In the genomic region with DNA sequence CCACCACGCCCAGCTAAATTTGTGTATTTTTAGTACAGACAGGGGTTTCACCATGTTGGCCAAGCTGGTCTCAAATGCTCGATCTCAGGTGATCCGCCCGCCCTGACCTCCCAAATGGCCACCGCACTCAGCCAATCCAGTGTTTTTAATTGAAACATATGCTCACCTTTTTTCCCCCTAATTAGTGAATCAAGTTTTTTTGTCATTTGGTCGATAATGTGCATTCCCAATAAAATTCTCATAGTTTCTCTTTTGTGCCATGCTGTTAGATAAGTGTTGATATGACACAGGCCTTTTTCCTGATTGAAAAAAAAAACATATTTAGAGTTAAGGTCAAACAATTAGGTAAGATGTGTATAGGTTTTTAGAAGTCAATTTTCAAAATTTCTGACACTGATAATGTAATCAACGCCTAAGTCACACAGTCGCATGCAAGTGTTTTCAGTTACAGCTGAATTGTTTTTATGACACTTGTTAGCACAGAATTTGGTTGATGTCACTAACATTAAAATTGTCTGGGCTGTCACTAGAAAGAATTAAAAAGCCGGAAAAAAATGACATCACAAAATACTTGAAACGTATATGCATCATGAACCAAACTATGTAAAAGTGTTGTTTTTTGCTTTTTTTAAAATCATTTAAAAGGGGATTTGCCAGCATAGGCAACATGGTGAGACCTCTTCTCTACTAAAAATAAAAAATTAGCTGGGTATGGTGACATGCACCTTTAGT, we compare ENCODE assay signal across 1 cellular context.
TF ChIP-seq lines count a peak whose summit lies in the region.

No MANE protein-coding gene starts in this region.

TF ChIP-seq in WTC11, 78 proteins besides CTCF, POLR2A, EP300 and RAD21 (continued from another document):
- TF ChIP-seq ZMAT4 (CRISPR knock-in tag; IDR thresholded peaks at IDR 0.05) (no peak), ZNF121 (CRISPR knock-in tag; IDR thresholded peaks at IDR 0.05) (no peak), RELA (CRISPR knock-in tag; IDR thresholded peaks at IDR 0.05; ENCODE audit: borderline replicate concordance) (no peak), FOXJ3 (CRISPR knock-in tag; IDR thresholded peaks at IDR 0.05; ENCODE audit: borderline replicate concordance) (no peak), GRHL2 (CRISPR knock-in tag; IDR thresholded peaks at IDR 0.05; ENCODE audit: insufficient replicate concordance, severe bottlenecking) (no peak), MXD4 (CRISPR knock-in tag; IDR thresholded peaks at IDR 0.05; ENCODE audit: borderline replicate concordance) (no peak), TEAD4 (CRISPR knock-in tag; IDR thresholded peaks at IDR 0.05) (no peak), HMGA2 (CRISPR knock-in tag; IDR thresholded peaks at IDR 0.05) (no peak), GABPB1 (CRISPR knock-in tag; IDR thresholded peaks at IDR 0.05) (no peak), ETV6 (CRISPR knock-in tag; IDR thresholded peaks at IDR 0.05) (no peak)
- TF ChIP-seq, protein P1, sequence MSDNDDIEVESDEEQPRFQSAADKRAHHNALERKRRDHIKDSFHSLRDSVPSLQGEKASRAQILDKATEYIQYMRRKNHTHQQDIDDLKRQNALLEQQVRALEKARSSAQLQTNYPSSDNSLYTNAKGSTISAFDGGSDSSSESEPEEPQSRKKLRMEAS (CRISPR knock-in tag; IDR thresholded peaks at IDR 0.05), result no peak
- TF ChIP-seq, protein P2, sequence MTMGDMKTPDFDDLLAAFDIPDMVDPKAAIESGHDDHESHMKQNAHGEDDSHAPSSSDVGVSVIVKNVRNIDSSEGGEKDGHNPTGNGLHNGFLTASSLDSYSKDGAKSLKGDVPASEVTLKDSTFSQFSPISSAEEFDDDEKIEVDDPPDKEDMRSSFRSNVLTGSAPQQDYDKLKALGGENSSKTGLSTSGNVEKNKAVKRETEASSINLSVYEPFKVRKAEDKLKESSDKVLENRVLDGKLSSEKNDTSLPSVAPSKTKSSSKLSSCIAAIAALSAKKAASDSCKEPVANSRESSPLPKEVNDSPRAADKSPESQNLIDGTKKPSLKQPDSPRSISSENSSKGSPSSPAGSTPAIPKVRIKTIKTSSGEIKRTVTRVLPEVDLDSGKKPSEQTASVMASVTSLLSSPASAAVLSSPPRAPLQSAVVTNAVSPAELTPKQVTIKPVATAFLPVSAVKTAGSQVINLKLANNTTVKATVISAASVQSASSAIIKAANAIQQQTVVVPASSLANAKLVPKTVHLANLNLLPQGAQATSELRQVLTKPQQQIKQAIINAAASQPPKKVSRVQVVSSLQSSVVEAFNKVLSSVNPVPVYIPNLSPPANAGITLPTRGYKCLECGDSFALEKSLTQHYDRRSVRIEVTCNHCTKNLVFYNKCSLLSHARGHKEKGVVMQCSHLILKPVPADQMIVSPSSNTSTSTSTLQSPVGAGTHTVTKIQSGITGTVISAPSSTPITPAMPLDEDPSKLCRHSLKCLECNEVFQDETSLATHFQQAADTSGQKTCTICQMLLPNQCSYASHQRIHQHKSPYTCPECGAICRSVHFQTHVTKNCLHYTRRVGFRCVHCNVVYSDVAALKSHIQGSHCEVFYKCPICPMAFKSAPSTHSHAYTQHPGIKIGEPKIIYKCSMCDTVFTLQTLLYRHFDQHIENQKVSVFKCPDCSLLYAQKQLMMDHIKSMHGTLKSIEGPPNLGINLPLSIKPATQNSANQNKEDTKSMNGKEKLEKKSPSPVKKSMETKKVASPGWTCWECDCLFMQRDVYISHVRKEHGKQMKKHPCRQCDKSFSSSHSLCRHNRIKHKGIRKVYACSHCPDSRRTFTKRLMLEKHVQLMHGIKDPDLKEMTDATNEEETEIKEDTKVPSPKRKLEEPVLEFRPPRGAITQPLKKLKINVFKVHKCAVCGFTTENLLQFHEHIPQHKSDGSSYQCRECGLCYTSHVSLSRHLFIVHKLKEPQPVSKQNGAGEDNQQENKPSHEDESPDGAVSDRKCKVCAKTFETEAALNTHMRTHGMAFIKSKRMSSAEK (CRISPR knock-in tag; IDR thresholded peaks at IDR 0.05; ENCODE audit: borderline replicate concordance), result no peak
- TF ChIP-seq, protein P3, sequence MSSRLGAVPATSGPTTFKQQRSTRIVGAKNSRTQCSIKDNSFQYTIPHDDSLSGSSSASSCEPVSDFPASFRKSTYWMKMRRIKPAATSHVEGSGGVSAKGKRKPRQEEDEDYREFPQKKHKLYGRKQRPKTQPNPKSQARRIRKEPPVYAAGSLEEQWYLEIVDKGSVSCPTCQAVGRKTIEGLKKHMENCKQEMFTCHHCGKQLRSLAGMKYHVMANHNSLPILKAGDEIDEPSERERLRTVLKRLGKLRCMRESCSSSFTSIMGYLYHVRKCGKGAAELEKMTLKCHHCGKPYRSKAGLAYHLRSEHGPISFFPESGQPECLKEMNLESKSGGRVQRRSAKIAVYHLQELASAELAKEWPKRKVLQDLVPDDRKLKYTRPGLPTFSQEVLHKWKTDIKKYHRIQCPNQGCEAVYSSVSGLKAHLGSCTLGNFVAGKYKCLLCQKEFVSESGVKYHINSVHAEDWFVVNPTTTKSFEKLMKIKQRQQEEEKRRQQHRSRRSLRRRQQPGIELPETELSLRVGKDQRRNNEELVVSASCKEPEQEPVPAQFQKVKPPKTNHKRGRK (CRISPR knock-in tag; IDR thresholded peaks at IDR 0.05; ENCODE audit: borderline replicate concordance), result no peak
